22 cellular contexts compared by ENCODE assay signal in the genomic region with DNA sequence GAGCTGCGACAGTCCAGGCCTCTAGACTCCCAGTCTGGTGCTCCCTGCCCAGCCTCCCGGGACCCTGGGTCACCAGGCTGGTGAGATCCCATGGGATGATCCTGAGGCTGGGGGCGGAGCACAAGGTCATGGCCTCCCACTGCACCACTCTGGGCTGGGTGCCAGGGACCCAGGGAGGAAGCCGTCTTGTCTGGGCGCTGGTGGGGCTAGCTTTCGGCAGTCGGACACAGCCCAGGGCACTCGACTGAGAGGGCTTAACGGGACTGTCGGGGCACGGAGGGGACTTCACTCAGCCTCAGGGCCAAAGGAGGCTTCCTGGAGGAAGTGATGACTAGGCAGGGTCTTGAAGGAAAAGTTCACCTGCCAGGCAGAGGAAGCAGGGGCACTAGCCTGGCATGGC. TPM values are rescaled to one million over a fixed set of nuclear protein-coding genes. Genes with fewer than 3 reads are reported as not detected.
DNase-seq lines count a peak whose midpoint lies in the region; ATAC-seq and TF ChIP-seq lines count a peak whose summit lies in the region.
"Had no signal": no experiment of that assay in that cellular context is flagged by ENCODE, and none has a peak within 500 bp of the region (broad histone marks: within the 10 kb centered on the region; RNA-seq: fewer than 3 reads in every experiment).

No MANE protein-coding gene starts in this region.

- H3K56ac ChIP-seq in H9 (ENCODE audit: insufficient read length, low read depth, low read length): no peak overlapping the region

- H3K4me3 Mint-ChIP-seq in T-helper 1 cell treated with Interleukin-12 subunit alpha and Interleukin-12 subunit beta and Interleukin-4 antibody, amounts not matched to agents 30 μg/mL and 1 μg/mL, for 36 hours: no peak overlapping the region
- no peak overlapping the region for H3K4me3 Mint-ChIP-seq in H9
- H3K4me3 Mint-ChIP-seq in osteocyte (ENCODE audit: unreplicated experiment): no peak overlapping the region
- H3K4me3 Mint-ChIP-seq in activated CD8-positive, alpha-beta memory T cell treated with anti-CD3 and anti-CD28 coated beads, Interleukin-2, amount 10 ng/mL, durations not matched to agents 7 days and 5 days: no peak overlapping the region

- H3K9me3 Mint-ChIP-seq in T-helper 1 cell treated with Interleukin-12 subunit alpha and Interleukin-12 subunit beta and Interleukin-4 antibody, amounts not matched to agents 30 μg/mL and 1 μg/mL, for 36 hours: no peaks in the 10 kb centered on the region
- H3K9me3 Mint-ChIP-seq in H9: no peaks in the 10 kb centered on the region
- H3K9me3 Mint-ChIP-seq in osteocyte (ENCODE audit: unreplicated experiment): no peaks in the 10 kb centered on the region
- no peaks in the 10 kb centered on the region for H3K9me3 Mint-ChIP-seq in activated CD8-positive, alpha-beta memory T cell treated with anti-CD3 and anti-CD28 coated beads, Interleukin-2, amount 10 ng/mL, durations not matched to agents 7 days and 5 days (ENCODE audit: low read depth)

- no peak overlapping the region for H4K91ac ChIP-seq in H9 (ENCODE audit: insufficient read length, low read depth, low read length)

- no peaks in the 10 kb centered on the region for H3K4me1 ChIP-seq in H9 (ENCODE audit: insufficient read depth, low read length)

- H3K23ac ChIP-seq in H9 (ENCODE audit: insufficient read length, low read depth, low read length): no peak overlapping the region

- H3K4me2 ChIP-seq in H9 (ENCODE audit: insufficient read depth, insufficient read length, low read length): no peak overlapping the region
- H3K4me2 ChIP-seq: KMS-11 had no signal

- no peak overlapping the region for H2BK12ac ChIP-seq in H9 (ENCODE audit: insufficient read length, low read depth, low read length)

- no peak overlapping the region for H3T11ph ChIP-seq in H9 (ENCODE audit: low read length)

- no peaks in the 10 kb centered on the region for H3K9me3 ChIP-seq in H9 (ENCODE audit: control insufficient read depth, low read depth, low read length)

- H3K23me2 ChIP-seq in H9 (ENCODE audit: insufficient read length, low read depth, low read length, poor library complexity, severe bottlenecking): no peaks in the 10 kb centered on the region

- no peaks in the 10 kb centered on the region for H3K27me3 Mint-ChIP-seq in T-helper 1 cell treated with Interleukin-12 subunit alpha and Interleukin-12 subunit beta and Interleukin-4 antibody, amounts not matched to agents 30 μg/mL and 1 μg/mL, for 36 hours (ENCODE audit: low read depth)
- no peaks in the 10 kb centered on the region; the same call in 1 of the 2 replicates for H3K27me3 Mint-ChIP-seq in H9 (ENCODE audit: low read depth)
- H3K27me3 Mint-ChIP-seq in osteocyte (ENCODE audit: unreplicated experiment): no peaks in the 10 kb centered on the region
- H3K27me3 Mint-ChIP-seq in activated CD8-positive, alpha-beta memory T cell treated with anti-CD3 and anti-CD28 coated beads, Interleukin-2, amount 10 ng/mL, durations not matched to agents 7 days and 5 days: no peaks in the 10 kb centered on the region

- no peak overlapping the region for H2BK5ac ChIP-seq in H9 (ENCODE audit: insufficient read length, low read length)

- CTCF ChIA-PET in activated CD8-positive, alpha-beta memory T cell treated with anti-CD3 and anti-CD28 coated beads, Interleukin-2, amount 10 ng/mL, durations not matched to agents 7 days and 5 days (lab: Charles Lee): no interaction called here

- no peak overlapping the region for H4K5ac ChIP-seq in H9 (ENCODE audit: insufficient read length, low read depth, low read length)

- no peak overlapping the region for H2BK20ac ChIP-seq in H9 (ENCODE audit: low read depth, low read length, poor library complexity, severe bottlenecking)

- H4K20me1 ChIP-seq in H9 (ENCODE audit: control insufficient read depth, insufficient read depth, insufficient read length): no peaks in the 10 kb centered on the region

- ATAC-seq in activated CD8-positive, alpha-beta memory T cell treated with anti-CD3 and anti-CD28 coated beads, Interleukin-2, amount 10 ng/mL, durations not matched to agents 7 days and 5 days: no peak

- H3K4me1 Mint-ChIP-seq in T-helper 1 cell treated with Interleukin-12 subunit alpha and Interleukin-12 subunit beta and Interleukin-4 antibody, amounts not matched to agents 30 μg/mL and 1 μg/mL, for 36 hours (ENCODE audit: low read depth): peaks cover 20% of the 10 kb centered on the region
- peaks cover 0 to 2% of the 10 kb centered on the region in 2 experiments; a peak in 1 of 4 replicates for H3K4me1 Mint-ChIP-seq in H9
- no peaks in the 10 kb centered on the region for H3K4me1 Mint-ChIP-seq in osteocyte (ENCODE audit: unreplicated experiment)
- H3K4me1 Mint-ChIP-seq in activated CD8-positive, alpha-beta memory T cell treated with anti-CD3 and anti-CD28 coated beads, Interleukin-2, amount 10 ng/mL, durations not matched to agents 7 days and 5 days: peaks cover 20% of the 10 kb centered on the region

- no peak overlapping the region for H2AFZ ChIP-seq in H9 (ENCODE audit: low read length)
- H2AFZ ChIP-seq: GM23248 had no signal

- H3K27ac Mint-ChIP-seq in T-helper 1 cell treated with Interleukin-12 subunit alpha and Interleukin-12 subunit beta and Interleukin-4 antibody, amounts not matched to agents 30 μg/mL and 1 μg/mL, for 36 hours: peak overlapping the region; percentile 41
- H3K27ac Mint-ChIP-seq in H9 (peak overlapping the region; percentile 60 to 77 (median 75); a peak in 6 of 7 replicates), osteocyte (ENCODE audit: unreplicated experiment) (peak overlapping the region; percentile 23)
- H3K27ac Mint-ChIP-seq in activated CD8-positive, alpha-beta memory T cell treated with anti-CD3 and anti-CD28 coated beads, Interleukin-2, amount 10 ng/mL, durations not matched to agents 7 days and 5 days: no peak overlapping the region

- no peaks in the 10 kb centered on the region for H3K79me2 ChIP-seq in H9 (ENCODE audit: insufficient read depth, low read length)

- no peak overlapping the region for H2BK15ac ChIP-seq in H9 (ENCODE audit: low read depth, low read length)

- H4K8ac ChIP-seq in H9 (replicated peaks; ENCODE audit: insufficient read length, low read depth, low read length): no peak overlapping the region

- H3K18ac ChIP-seq in H9 (ENCODE audit: insufficient read length, low read depth, low read length): no peak overlapping the region

- in situ Hi-C loops in GM13977 (cut with MboI; ENCODE audit: low pct_unique_long_range_greater_than_20kb, low sequenced_read_pairs, unreplicated experiment): no loop called here

- no peak overlapping the region for H3K4ac ChIP-seq in H9 (ENCODE audit: low read depth, low read length)

- no peak overlapping the region for H2AK5ac ChIP-seq in H9 (ENCODE audit: insufficient read length, low read length)

- H3K9ac ChIP-seq in H9 (ENCODE audit: extremely low read depth, insufficient read length, low read length): no peak overlapping the region
- H3K9ac ChIP-seq: GM23248, KMS-11 had no signal

- DNase-seq in T-helper 1 cell (no peak), H9 (no peak), dermis blood vessel endothelial cell (peak; percentile 33), osteocyte (ENCODE audit: extremely low spot score, unreplicated experiment) (no peak), HUDEP-2 (lab: John Stamatoyannopoulos, UW; ENCODE audit: unreplicated experiment in 76 of 76) (no peak), GM13977 (ENCODE audit: low spot score) (no peak)
- DNase-seq in activated CD8-positive, alpha-beta memory T cell treated with anti-CD3 and anti-CD28 coated beads, Interleukin-2, amount 10 ng/mL, durations not matched to agents 7 days and 5 days: no peak
- DNase-seq: AML-193; DMS153; GF-D8; GM23248; MV-4-11; NCI-H1417; NCI-H187; NCI-H2107; NCI-H510A; NCI-H748 treated with DMSO at 0.1 percent for 48 hours; NK-92 treated with Interleukin-12 subunit alpha and Interleukin-12 subunit beta, amount 100 ng/mL, for 24 hours; SHP77 had no signal

- no peak for TF ChIP-seq CTCF in H9 (conservative IDR thresholded peaks at IDR 0.05)
- no peak for TF ChIP-seq CTCF in osteocyte (IDR thresholded peaks at IDR 0.05)
- no peak for TF ChIP-seq CTCF in GM13977 (IDR thresholded peaks at IDR 0.05; ENCODE audit: extremely low read depth, insufficient read depth, missing control alignments)

- WGBS in H9 (ENCODE audit: extremely low coverage, insufficient read length, low lambda C conversion rate): no CpG with 5 or more reads among the region's 11 CpGs

- H3K27me3 ChIP-seq in H9 (ENCODE audit: insufficient read depth, low read length): no peaks in the 10 kb centered on the region

- H3K14ac ChIP-seq in H9 (ENCODE audit: insufficient read depth, low read length): no peak overlapping the region

- peaks cover 9% of the 10 kb centered on the region for H3K36me3 Mint-ChIP-seq in T-helper 1 cell treated with Interleukin-12 subunit alpha and Interleukin-12 subunit beta and Interleukin-4 antibody, amounts not matched to agents 30 μg/mL and 1 μg/mL, for 36 hours (ENCODE audit: low read depth)
- H3K36me3 Mint-ChIP-seq in H9 (ENCODE audit: insufficient read depth in 1 of 3, low read depth in 3 of 3) (peaks cover 4 to 54% (median 44%) of the 10 kb centered on the region in 3 experiments; a peak in 6 of 7 replicates), osteocyte (ENCODE audit: unreplicated experiment) (peaks cover 28% of the 10 kb centered on the region)
- peaks cover 6% of the 10 kb centered on the region for H3K36me3 Mint-ChIP-seq in activated CD8-positive, alpha-beta memory T cell treated with anti-CD3 and anti-CD28 coated beads, Interleukin-2, amount 10 ng/mL, durations not matched to agents 7 days and 5 days

- H3K27ac ChIP-seq in H9 (ENCODE audit: insufficient read length, low read depth, low read length): no peak overlapping the region
- H3K27ac ChIP-seq: 22Rv1, GM23248, KMS-11 had no signal

- H2BK120ac ChIP-seq in H9 (ENCODE audit: low read depth, low read length, poor library complexity, severe bottlenecking): no peak overlapping the region

- H3K79me1 ChIP-seq in H9 (ENCODE audit: insufficient read depth, low read depth, low read length, poor library complexity, severe bottlenecking): no peaks in the 10 kb centered on the region

RNA-seq across cellular contexts. Expression of gene ZC3H7B, which starts 39.0 kb away (rescaled TPM):
- total RNA-seq in H9 (2021) (67.0 and 69.3 TPM in 2 replicates), dermis blood vessel endothelial cell (68.4 and 102 TPM in 2 replicates), osteocyte (82.8 and 85.0 TPM in 2 replicates)
- 10 to 100 TPM; 56.3 to 62.4 TPM for total RNA-seq in activated CD8-positive, alpha-beta memory T cell treated with anti-CD3 and anti-CD28 coated beads, Interleukin-2, amount 10 ng/mL, durations not matched to agents 7 days and 5 days

RNA-seq across cellular contexts. Expression of gene TEF, which starts 41.4 kb away (rescaled TPM):
- total RNA-seq in H9 (2021): 17.7 and 17.9 TPM in 2 replicates
- total RNA-seq in dermis blood vessel endothelial cell: 4.3 and 7.4 TPM in 2 replicates
- total RNA-seq in osteocyte: 5.7 and 6.8 TPM in 2 replicates
- 1 to 10 TPM; 1.4 to 2.0 TPM for total RNA-seq in activated CD8-positive, alpha-beta memory T cell treated with anti-CD3 and anti-CD28 coated beads, Interleukin-2, amount 10 ng/mL, durations not matched to agents 7 days and 5 days

RNA-seq across cellular contexts. Expression of gene RANGAP1, which starts 54.4 kb away (rescaled TPM):
- total RNA-seq in H9 (2021) (130 and 139 TPM in 2 replicates), dermis blood vessel endothelial cell (84.2 and 106 TPM in 2 replicates), osteocyte (49.0 and 49.7 TPM in 2 replicates)
- total RNA-seq in activated CD8-positive, alpha-beta memory T cell treated with anti-CD3 and anti-CD28 coated beads, Interleukin-2, amount 10 ng/mL, durations not matched to agents 7 days and 5 days: 100 to 1,000 TPM; 145 to 155 TPM
